In the genomic region with DNA sequence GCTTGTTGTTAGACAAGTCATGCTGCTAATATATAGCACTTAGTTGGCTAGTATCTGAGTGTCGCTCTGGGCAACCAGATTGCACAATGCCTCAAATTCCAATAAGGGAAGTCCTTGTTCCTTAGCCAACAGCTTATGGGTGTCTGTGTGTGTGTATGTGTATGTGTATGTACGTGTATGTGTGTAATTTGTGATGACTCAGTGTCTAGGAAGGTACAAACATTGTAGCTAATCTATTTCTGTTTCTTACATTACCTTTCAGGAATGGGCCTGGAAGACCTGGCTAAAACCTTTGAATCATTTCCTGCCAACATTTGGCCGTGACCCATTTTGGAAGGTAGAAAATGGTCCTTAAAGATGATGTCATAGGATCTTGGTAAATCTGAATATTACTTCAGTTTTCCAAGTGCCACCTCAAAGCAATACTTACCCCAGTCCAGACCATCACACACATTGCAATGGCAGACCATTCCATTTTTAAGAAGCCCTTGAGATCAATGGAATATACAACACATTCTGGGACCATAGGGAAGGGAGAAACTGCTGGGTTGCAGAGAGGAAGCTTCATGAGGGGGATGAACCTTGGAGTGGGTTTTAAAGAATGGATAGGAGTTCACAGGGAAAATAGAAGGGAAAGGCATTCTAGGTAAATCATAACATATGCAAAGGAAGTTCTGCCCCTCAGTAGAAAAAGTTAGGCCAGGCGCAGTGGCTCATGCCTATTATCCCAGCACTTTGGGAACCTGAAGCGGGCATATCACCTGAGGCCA, we compare ENCODE assay signal across 8 cellular contexts. TPM values are rescaled to one million over a fixed set of nuclear protein-coding genes. Genes with fewer than 3 reads are reported as not detected.
A peak's percentile ranks its signal among the peaks of the same experiment; 100 is the strongest.
DNase-seq lines count a peak whose midpoint lies in the region; ATAC-seq and TF ChIP-seq lines count a peak whose summit lies in the region.

No MANE protein-coding gene starts in this region.

- peaks cover 43 to 89% of the 10 kb centered on the region in 2 donors for H3K4me1 ChIP-seq in ascending aorta

- DNase-seq in activated T-cell treated with anti-CD3 and anti-CD28 coated beads, Interleukin-2, amount 50 U/mL, for 72 hours, result no peak
- DNase-seq in activated T-cell treated with anti-CD3 and anti-CD28 coated beads for 4 hours (no peak), ascending aorta (ENCODE audit: low spot score in 2 of 2) (peak; percentile 67 to 94), islet precursor cell (peak; percentile 92), stromal cell of bone marrow (ENCODE audit: low read depth) (peak; percentile 81), NCI-H524 (lab: John Stamatoyannopoulos, UW) (no peak)
- DNase-seq in activated effector memory CD4-positive, alpha-beta T cell treated with Interleukin-2 at 50 U/mL for 16 hours, result no peak

- H3K4me3 ChIP-seq in ascending aorta, result peak overlapping the region; percentile 11 to 25

- H3K4me3 Mint-ChIP-seq in activated T-cell treated with anti-CD3 and anti-CD28 coated beads, Interleukin-2, amount 50 U/mL, for 72 hours, result peak overlapping the region in 1 of 2 donors; percentile 21

- ATAC-seq in activated T-cell treated with anti-CD3 and anti-CD28 coated beads, Interleukin-2, amount 50 U/mL, for 72 hours (replicated peaks in 1 of 2), result no peak
- no peak for ATAC-seq in activated CD4-positive, CD25-positive, alpha-beta regulatory T cell treated with anti-CD3 and anti-CD28 coated beads, Interleukin-2, amount 50 U/mL, for 24 hours

- peaks cover 4 to 7% of the 10 kb centered on the region in 2 donors for H3K36me3 Mint-ChIP-seq in activated T-cell treated with anti-CD3 and anti-CD28 coated beads, Interleukin-2, amount 50 U/mL, for 72 hours (ENCODE audit: insufficient read depth in 2 of 2)

- peaks cover 32 to 72% of the 10 kb centered on the region in 2 donors for H3K36me3 ChIP-seq in ascending aorta

- H3K27ac Mint-ChIP-seq in activated T-cell treated with anti-CD3 and anti-CD28 coated beads, Interleukin-2, amount 50 U/mL, for 72 hours, result peak overlapping the region; percentile 20

- peak overlapping the region; percentile 91 to 94 for H3K27ac ChIP-seq in ascending aorta

- H3K27me3 Mint-ChIP-seq in activated T-cell treated with anti-CD3 and anti-CD28 coated beads, Interleukin-2, amount 50 U/mL, for 72 hours (ENCODE audit: low read depth), result no peaks in the 10 kb centered on the region

- intact Hi-C loops in ascending aorta (cut with DNase I), result loop anchor here (2.0 to 5.0 kb wide), 2 partner anchors 205 to 225 kb away; no protein-coding TSS in a partner anchor

- no peaks in the 10 kb centered on the region for H3K9me3 ChIP-seq in ascending aorta

- no peaks in the 10 kb centered on the region for H3K9me3 Mint-ChIP-seq in activated T-cell treated with anti-CD3 and anti-CD28 coated beads, Interleukin-2, amount 50 U/mL, for 72 hours

- no peaks in the 10 kb centered on the region for H3K27me3 ChIP-seq in ascending aorta

- TF ChIP-seq CTCF in ascending aorta (IDR thresholded peaks at IDR 0.05), result no peak

- H3K4me1 Mint-ChIP-seq in activated T-cell treated with anti-CD3 and anti-CD28 coated beads, Interleukin-2, amount 50 U/mL, for 72 hours (ENCODE audit: low read depth), result peaks cover 58% of the 10 kb centered on the region

RNA-seq across cellular contexts. Expression of a gene that starts 25.1 kb away (rescaled TPM):
- 10 to 100 TPM; 20.8 to 36.4 TPM for total RNA-seq in activated T-cell treated with anti-CD3 and anti-CD28 coated beads, Interleukin-2, amount 50 U/mL, for 72 hours
- 150 TPM for total RNA-seq in ascending aorta

Comparison
In these comparisons a context has a peak if more than half of its experiments do, and no peak if none do; other contexts are left out.
1. DNase-seq: peak in ascending aorta (2 of 2), islet precursor cell (single experiment) and stromal cell of bone marrow (single experiment); none in activated T-cell treated with anti-CD3 and anti-CD28 coated beads, Interleukin-2, amount 50 U/mL, for 72 hours (0 of 2), activated T-cell treated with anti-CD3 and anti-CD28 coated beads for 4 hours (single experiment), NCI-H524 (0 of 2) and activated effector memory CD4-positive, alpha-beta T cell treated with Interleukin-2 at 50 U/mL for 16 hours (single experiment).